ENCODE assay signal across 19 cellular contexts in genomic region chr6:36519352-36519751, GRCh38. TPM values are rescaled to one million over a fixed set of nuclear protein-coding genes. Genes with fewer than 3 reads are reported as not detected.
DNase-seq lines count a peak whose midpoint lies in the region; ATAC-seq and TF ChIP-seq lines count a peak whose summit lies in the region.
"Had no signal": no experiment of that assay in that cellular context is flagged by ENCODE, and none has a peak within 500 bp of the region (broad histone marks: within the 10 kb centered on the region; RNA-seq: fewer than 3 reads in every experiment).

No MANE protein-coding gene starts in this region.

- no peaks in the 10 kb centered on the region for H3K9me3 ChIP-seq in Peyer's patch
- H3K9me3 ChIP-seq: A549, ascending aorta, BLaER1 had no signal

- H3K4me1 Mint-ChIP-seq in GM23338 (no peaks in the 10 kb centered on the region), immature natural killer cell (peaks cover 34 to 77% of the 10 kb centered on the region in 2 donors), Calu3 (ENCODE audit: low read depth, unreplicated experiment) (peaks cover 23% of the 10 kb centered on the region)
- H3K4me1 Mint-ChIP-seq: activated B cell treated with CpG ODN at 0.5 μM for 24 hours had no signal

- no peaks in the 10 kb centered on the region for H3F3A ChIP-seq in GM23338 (replicated peaks; ENCODE audit: low read depth)

- H3K4me3 Mint-ChIP-seq in GM23338 (no peak overlapping the region), immature natural killer cell (no peak overlapping the region), Calu3 (ENCODE audit: low read depth, unreplicated experiment) (no peak overlapping the region)
- H3K4me3 Mint-ChIP-seq: activated B cell treated with CpG ODN at 0.5 μM for 24 hours had no signal

- DNase-seq in NCI-H2227 (lab: John Stamatoyannopoulos, UW; ENCODE audit: unreplicated experiment) (peak; percentile 16), NCI-H2227 treated with DMSO at 0.1 percent for 48 hours (lab: John Stamatoyannopoulos, UW) (no peak), GM23338 (ENCODE audit: low spot score) (peak; percentile 11), NCI-H510A (lab: John Stamatoyannopoulos, UW) (peak; percentile 76), immature natural killer cell (no peak), Peyer's patch (no peak), RKO (ENCODE audit: low spot score) (no peak), Calu3 (no peak)
- DNase-seq: activated B cell treated with CpG ODN at 0.5 μM for 24 hours; cerebellar nuclear complex; effector CD8-positive, alpha-beta T cell; glutamatergic neuron; H7; left ventricle myocardium superior; NCI-H1092 treated with DMSO at 0.1 percent for 48 hours; NCI-H524 treated with DMSO at 0.1 percent for 48 hours had no signal

- H3K79me2 ChIP-seq in GM23338 (replicated peaks; ENCODE audit: insufficient read depth): no peaks in the 10 kb centered on the region

- ATAC-seq in GM23338: peak; percentile 48
- ATAC-seq: A549, left ventricle myocardium superior had no signal

- H3K9me2 ChIP-seq in GM23338 (ENCODE audit: insufficient read depth): no peaks in the 10 kb centered on the region

- no peak overlapping the region for H2AFZ ChIP-seq in GM23338

- H3K27ac ChIP-seq in GM23338 (ENCODE audit: low read depth) (no peak overlapping the region), Peyer's patch (no peak overlapping the region)
- H3K27ac ChIP-seq: A549, ascending aorta, BLaER1 had no signal

- no peak for TF ChIP-seq POLR2A in Peyer's patch (IDR thresholded peaks at IDR 0.05)

- peaks cover 2% of the 10 kb centered on the region for H3K27me3 Mint-ChIP-seq in GM23338 (ENCODE audit: insufficient read depth, low read depth, poor library complexity)
- H3K27me3 Mint-ChIP-seq in immature natural killer cell (ENCODE audit: low read depth in 3 of 3): peaks cover 0 to 3% (median 0%) of the 10 kb centered on the region in 3 donors
- H3K27me3 Mint-ChIP-seq in Calu3 (ENCODE audit: unreplicated experiment): no peaks in the 10 kb centered on the region
- H3K27me3 Mint-ChIP-seq: activated B cell treated with CpG ODN at 0.5 μM for 24 hours had no signal

- H3K4me2 ChIP-seq in GM23338: no peak overlapping the region
- H3K4me2 ChIP-seq: A549, BLaER1 had no signal

- H3K9me3 Mint-ChIP-seq in GM23338 (no peaks in the 10 kb centered on the region), immature natural killer cell (no peaks in the 10 kb centered on the region), Calu3 (ENCODE audit: low read depth, unreplicated experiment) (no peaks in the 10 kb centered on the region)
- H3K9me3 Mint-ChIP-seq: activated B cell treated with CpG ODN at 0.5 μM for 24 hours had no signal

- no peaks in the 10 kb centered on the region for H3K27me3 ChIP-seq in GM23338 (ENCODE audit: insufficient read depth)
- no peaks in the 10 kb centered on the region for H3K27me3 ChIP-seq in Peyer's patch
- H3K27me3 ChIP-seq: ascending aorta, BLaER1 had no signal

- H3K4me3 ChIP-seq in GM23338 (no peak overlapping the region), Peyer's patch (no peak overlapping the region)
- H3K4me3 ChIP-seq: A549, ascending aorta, BLaER1 had no signal

- peaks cover 25% of the 10 kb centered on the region for H3K36me3 Mint-ChIP-seq in GM23338 (ENCODE audit: low read depth)
- peaks cover 7 to 59% (median 35%) of the 10 kb centered on the region in 3 donors for H3K36me3 Mint-ChIP-seq in immature natural killer cell
- peaks cover 56% of the 10 kb centered on the region for H3K36me3 Mint-ChIP-seq in Calu3 (ENCODE audit: insufficient read depth, unreplicated experiment)

- H4K20me1 ChIP-seq in GM23338 (replicated peaks; ENCODE audit: insufficient read depth): no peaks in the 10 kb centered on the region

- no peaks in the 10 kb centered on the region for H3K4me1 ChIP-seq in GM23338 (ENCODE audit: insufficient read depth)
- H3K4me1 ChIP-seq in Peyer's patch: peaks cover 0 to 16% (median 0%) of the 10 kb centered on the region in 4 donors
- H3K4me1 ChIP-seq: ascending aorta, BLaER1 had no signal

- intact Hi-C loops in Calu3 (cut with micrococcal nuclease; ENCODE audit: unreplicated experiment): no loop called here

- no peak overlapping the region for H3K27ac Mint-ChIP-seq in GM23338
- H3K27ac Mint-ChIP-seq in immature natural killer cell: peak overlapping the region in 5 of 6 donors; percentile 12 to 72 (median 27)
- no peak overlapping the region for H3K27ac Mint-ChIP-seq in Calu3 (ENCODE audit: unreplicated experiment)
- H3K27ac Mint-ChIP-seq: activated B cell treated with CpG ODN at 0.5 μM for 24 hours had no signal

- TF ChIP-seq CTCF in GM23338 (conservative IDR thresholded peaks at IDR 0.05; ENCODE audit: low read depth in 2 of 2): no peak
- no peak for TF ChIP-seq CTCF in Peyer's patch (IDR thresholded peaks at IDR 0.05)
- no peak for TF ChIP-seq CTCF in Calu3 (IDR thresholded peaks at IDR 0.05; ENCODE audit: unreplicated experiment)

- H3K36me3 ChIP-seq in GM23338 (ENCODE audit: insufficient read depth) (peaks cover 13% of the 10 kb centered on the region; the same call in 1 of the 2 replicates), Peyer's patch (peaks cover 0 to 58% (median 4%) of the 10 kb centered on the region in 3 donors)

- no TSS peak for BruUV-seq in Calu3 (replicated peaks; lab: Mats Ljungman, UMichigan)

- CTCF ChIA-PET in Calu3 (lab: Charles Lee): interaction anchor here (1.1 kb wide), 1 partner anchor 9 kb away, joined by 3 read pairs; no protein-coding TSS in a partner anchor

TF ChIP-seq in GM23338, 12 proteins besides CTCF, POLR2A, EP300 and RAD21 (continues in another document):
- TF ChIP-seq EZH2phosphoT487 (IDR thresholded peaks at IDR 0.05; ENCODE audit: unreplicated experiment): no peak
- TF ChIP-seq, protein P1, sequence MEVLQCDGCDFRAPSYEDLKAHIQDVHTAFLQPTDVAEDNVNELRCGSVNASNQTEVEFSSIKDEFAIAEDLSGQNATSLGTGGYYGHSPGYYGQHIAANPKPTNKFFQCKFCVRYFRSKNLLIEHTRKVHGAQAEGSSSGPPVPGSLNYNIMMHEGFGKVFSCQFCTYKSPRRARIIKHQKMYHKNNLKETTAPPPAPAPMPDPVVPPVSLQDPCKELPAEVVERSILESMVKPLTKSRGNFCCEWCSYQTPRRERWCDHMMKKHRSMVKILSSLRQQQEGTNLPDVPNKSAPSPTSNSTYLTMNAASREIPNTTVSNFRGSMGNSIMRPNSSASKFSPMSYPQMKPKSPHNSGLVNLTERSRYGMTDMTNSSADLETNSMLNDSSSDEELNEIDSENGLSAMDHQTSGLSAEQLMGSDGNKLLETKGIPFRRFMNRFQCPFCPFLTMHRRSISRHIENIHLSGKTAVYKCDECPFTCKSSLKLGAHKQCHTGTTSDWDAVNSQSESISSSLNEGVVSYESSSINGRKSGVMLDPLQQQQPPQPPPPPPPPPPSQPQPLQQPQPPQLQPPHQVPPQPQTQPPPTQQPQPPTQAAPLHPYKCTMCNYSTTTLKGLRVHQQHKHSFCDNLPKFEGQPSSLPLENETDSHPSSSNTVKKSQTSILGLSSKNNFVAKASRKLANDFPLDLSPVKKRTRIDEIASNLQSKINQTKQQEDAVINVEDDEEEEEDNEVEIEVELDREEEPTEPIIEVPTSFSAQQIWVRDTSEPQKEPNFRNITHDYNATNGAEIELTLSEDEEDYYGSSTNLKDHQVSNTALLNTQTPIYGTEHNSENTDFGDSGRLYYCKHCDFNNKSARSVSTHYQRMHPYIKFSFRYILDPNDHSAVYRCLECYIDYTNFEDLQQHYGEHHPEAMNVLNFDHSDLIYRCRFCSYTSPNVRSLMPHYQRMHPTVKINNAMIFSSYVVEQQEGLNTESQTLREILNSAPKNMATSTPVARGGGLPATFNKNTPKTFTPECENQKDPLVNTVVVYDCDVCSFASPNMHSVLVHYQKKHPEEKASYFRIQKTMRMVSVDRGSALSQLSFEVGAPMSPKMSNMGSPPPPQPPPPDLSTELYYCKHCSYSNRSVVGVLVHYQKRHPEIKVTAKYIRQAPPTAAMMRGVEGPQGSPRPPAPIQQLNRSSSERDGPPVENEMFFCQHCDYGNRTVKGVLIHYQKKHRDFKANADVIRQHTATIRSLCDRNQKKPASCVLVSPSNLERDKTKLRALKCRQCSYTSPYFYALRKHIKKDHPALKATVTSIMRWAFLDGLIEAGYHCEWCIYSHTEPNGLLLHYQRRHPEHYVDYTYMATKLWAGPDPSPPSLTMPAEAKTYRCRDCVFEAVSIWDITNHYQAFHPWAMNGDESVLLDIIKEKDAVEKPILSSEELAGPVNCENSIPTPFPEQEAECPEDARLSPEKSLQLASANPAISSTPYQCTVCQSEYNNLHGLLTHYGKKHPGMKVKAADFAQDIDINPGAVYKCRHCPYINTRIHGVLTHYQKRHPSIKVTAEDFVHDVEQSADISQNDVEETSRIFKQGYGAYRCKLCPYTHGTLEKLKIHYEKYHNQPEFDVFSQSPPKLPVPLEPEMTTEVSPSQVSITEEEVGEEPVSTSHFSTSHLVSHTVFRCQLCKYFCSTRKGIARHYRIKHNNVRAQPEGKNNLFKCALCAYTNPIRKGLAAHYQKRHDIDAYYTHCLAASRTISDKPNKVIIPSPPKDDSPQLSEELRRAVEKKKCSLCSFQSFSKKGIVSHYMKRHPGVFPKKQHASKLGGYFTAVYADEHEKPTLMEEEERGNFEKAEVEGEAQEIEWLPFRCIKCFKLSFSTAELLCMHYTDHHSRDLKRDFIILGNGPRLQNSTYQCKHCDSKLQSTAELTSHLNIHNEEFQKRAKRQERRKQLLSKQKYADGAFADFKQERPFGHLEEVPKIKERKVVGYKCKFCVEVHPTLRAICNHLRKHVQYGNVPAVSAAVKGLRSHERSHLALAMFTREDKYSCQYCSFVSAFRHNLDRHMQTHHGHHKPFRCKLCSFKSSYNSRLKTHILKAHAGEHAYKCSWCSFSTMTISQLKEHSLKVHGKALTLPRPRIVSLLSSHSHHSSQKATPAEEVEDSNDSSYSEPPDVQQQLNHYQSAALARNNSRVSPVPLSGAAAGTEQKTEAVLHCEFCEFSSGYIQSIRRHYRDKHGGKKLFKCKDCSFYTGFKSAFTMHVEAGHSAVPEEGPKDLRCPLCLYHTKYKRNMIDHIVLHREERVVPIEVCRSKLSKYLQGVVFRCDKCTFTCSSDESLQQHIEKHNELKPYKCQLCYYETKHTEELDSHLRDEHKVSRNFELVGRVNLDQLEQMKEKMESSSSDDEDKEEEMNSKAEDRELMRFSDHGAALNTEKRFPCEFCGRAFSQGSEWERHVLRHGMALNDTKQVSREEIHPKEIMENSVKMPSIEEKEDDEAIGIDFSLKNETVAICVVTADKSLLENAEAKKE (CRISPR knock-in tag; IDR thresholded peaks at IDR 0.05): no peak

RNA-seq across cellular contexts. Expression of gene STK38, which starts 27.9 kb away (rescaled TPM):
- total RNA-seq in GM23338 (2014; rRNA removed; shearing (Covaris generic)): 15.2 and 17.4 TPM in 2 replicates
- polyA plus RNA-seq in GM23338 (2016; fragmentation: Nextera tagmentation; extraction: Ambion mirVana): 9.0 and 10.8 TPM in 2 replicates
- polyA plus RNA-seq in immature natural killer cell: 100 to 1,000 TPM in 1 of 3 donors, 10 to 100 TPM in 2; 74.2 to 179 (median 81.2) TPM
- total RNA-seq in Peyer's patch: 100 to 1,000 TPM in 2 of 4 donors, 10 to 100 TPM in 2; 57.8 to 107 (median 87.9) TPM
- total RNA-seq in Calu3 (2022): 63.0 and 70.3 TPM in 2 replicates

Comparison
In these comparisons a context has a peak if more than half of its experiments do, and no peak if none do; other contexts are left out.
1. DNase-seq: peak in NCI-H2227 (single experiment), GM23338 (single experiment) and NCI-H510A (single experiment); none in NCI-H2227 treated with DMSO at 0.1 percent for 48 hours (single experiment), immature natural killer cell (0 of 3), Peyer's patch (0 of 3), RKO (single experiment) and Calu3 (single experiment).
2. H3K27ac Mint-ChIP-seq: peak in immature natural killer cell (5 of 6); none in GM23338 (single experiment) and Calu3 (single experiment).